In the genomic region with DNA sequence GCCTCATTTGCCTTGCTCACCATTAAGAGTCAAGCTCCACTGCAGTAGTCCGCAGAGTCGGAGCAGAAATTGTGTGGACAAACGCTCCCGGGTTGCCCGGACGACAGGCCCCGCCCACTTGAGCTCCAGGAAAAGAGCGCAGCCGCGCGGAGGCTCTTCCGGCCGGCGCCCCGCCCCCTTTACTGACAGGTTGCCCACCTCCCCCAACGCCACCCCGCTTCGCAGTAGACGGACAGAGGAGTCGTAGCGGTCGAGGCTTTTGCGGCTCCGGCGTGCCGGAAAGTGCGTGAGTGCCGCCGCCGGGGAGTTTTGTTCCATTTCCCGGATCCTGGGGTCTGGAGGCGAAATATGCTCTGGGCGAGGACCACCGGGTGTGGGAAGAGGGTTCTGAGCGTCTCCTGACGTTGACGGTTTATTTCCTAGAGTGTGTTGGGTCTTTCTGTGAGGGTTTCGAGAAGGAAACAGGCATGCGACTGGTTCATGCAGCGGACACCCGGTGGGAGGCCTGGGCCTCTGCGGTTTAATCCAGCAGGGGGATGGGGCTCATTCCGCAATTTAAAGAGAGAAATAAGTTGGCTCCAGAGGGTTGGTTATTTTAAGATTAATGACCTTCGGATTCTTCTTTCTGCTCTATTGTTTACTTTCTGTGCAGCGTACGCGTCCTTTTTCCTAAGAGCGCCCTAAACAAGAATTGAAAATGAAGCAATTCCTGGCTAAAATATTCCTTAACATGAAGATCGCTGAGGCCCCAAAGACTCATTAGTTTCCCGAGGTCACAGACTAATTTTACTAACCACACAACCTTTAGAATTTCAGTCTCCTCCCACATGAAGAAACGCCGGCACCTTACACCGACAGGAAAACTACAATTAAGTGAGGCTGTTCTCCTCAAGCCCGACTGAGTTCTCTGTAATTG, we compare ENCODE assay signal across 1 cellular context.
TF ChIP-seq lines count a peak whose summit lies in the region.

Gene DNAI7 (minus strand): TSS at position 105 of the 916 bp plus-strand sequence. CDS start 82 bp downstream, at position 23.
A gene with protein sequence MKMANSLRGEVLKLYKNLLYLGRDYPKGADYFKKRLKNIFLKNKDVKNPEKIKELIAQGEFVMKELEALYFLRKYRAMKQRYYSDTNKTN (plus strand): TSS at position 182 of the 916 bp plus-strand sequence. CDS start 8,720 bp downstream, outside the sequence.

TF ChIP-seq in GM12878, 131 proteins besides CTCF, POLR2A, EP300 and RAD21 (continued from another document and continues in another):
- TF ChIP-seq TARDBP (IDR thresholded peaks at IDR 0.05; ENCODE audit: borderline replicate concordance) (no peak), SMC3 (IDR thresholded peaks at IDR 0.05; ENCODE audit: borderline replicate concordance, low read length) (no peak), SRF (IDR thresholded peaks at IDR 0.05; ENCODE audit: low read depth in 2 of 2, low read length in 2 of 2) (no peak), ZZZ3 (IDR thresholded peaks at IDR 0.05; ENCODE audit: control insufficient read depth, insufficient read length, low read depth) (no peak), PAX5 (IDR thresholded peaks at IDR 0.05; ENCODE audit: borderline replicate concordance, low read depth, low read length) (no peak; the same call in 1 of the 2 replicates), MEF2A (IDR thresholded peaks at IDR 0.05; ENCODE audit: insufficient read depth, low read depth, low read length) (0 out of 2 replicates have a peak, but pooled peaks have one; percentile 19), ZNF622 (IDR thresholded peaks at IDR 0.05) (no peak), CEBPB (IDR thresholded peaks at IDR 0.05; ENCODE audit: borderline replicate concordance in 1 of 2, low read depth in 2 of 2, low read length in 2 of 2) (no peak), IKZF2 (IDR thresholded peaks at IDR 0.05) (peak in 1 of 2 experiments; percentile 67; a peak in 2 of 4 replicates), SIX5 (IDR thresholded peaks at IDR 0.05; ENCODE audit: low read depth, low read length, severe bottlenecking) (peak; percentile 31), ZNF217 (IDR thresholded peaks at IDR 0.05) (no peak), ZSCAN29 (IDR thresholded peaks at IDR 0.05) (no peak), SPI1 (IDR thresholded peaks at IDR 0.05; ENCODE audit: borderline replicate concordance, insufficient read depth, low read depth, low read length) (no peak), HSF1 (IDR thresholded peaks at IDR 0.05; ENCODE audit: low read depth, low read length) (0 out of 2 replicates have a peak, but pooled peaks have one; percentile 32), KAT2A (conservative IDR thresholded peaks at IDR 0.05; ENCODE audit: control insufficient read depth, low read depth, low read length) (no peak), IRF5 (IDR thresholded peaks at IDR 0.05; ENCODE audit: borderline replicate concordance) (0 out of 2 replicates have a peak, but pooled peaks have one; percentile 48), SMARCA5 (IDR thresholded peaks at IDR 0.05) (no peak), EED (IDR thresholded peaks at IDR 0.05; ENCODE audit: low read depth) (no peak), RFX5 (IDR thresholded peaks at IDR 0.05; ENCODE audit: low read depth, low read length) (no peak), IRF3 (IDR thresholded peaks at IDR 0.05) (no peak), PRDM15 (CRISPR knock-in tag; IDR thresholded peaks at IDR 0.05) (no peak), RCOR1 (conservative IDR thresholded peaks at IDR 0.05; ENCODE audit: low read depth, low read length) (no peak), DPF2 (IDR thresholded peaks at IDR 0.05) (0 out of 2 replicates have a peak, but pooled peaks have one; percentile 48), SMAD1 (IDR thresholded peaks at IDR 0.05; ENCODE audit: low read depth, partially characterized antibody) (no peak), ZNF384 (IDR thresholded peaks at IDR 0.05; ENCODE audit: borderline replicate concordance, low read depth, low read length) (no peak), GATAD2B (conservative IDR thresholded peaks at IDR 0.05; ENCODE audit: low read depth) (peak; percentile 34; the same call in 1 of the 2 replicates), TCF7 (IDR thresholded peaks at IDR 0.05; ENCODE audit: borderline replicate concordance) (no peak), MLLT1 (IDR thresholded peaks at IDR 0.05) (peak; percentile 59; the same call in 1 of the 2 replicates), SIN3A (IDR thresholded peaks at IDR 0.05; ENCODE audit: low read depth, low read length) (peak; percentile 88; the same call in 1 of the 2 replicates), FOXM1 (IDR thresholded peaks at IDR 0.05; ENCODE audit: low read depth, low read length) (0 out of 2 replicates have a peak, but pooled peaks have one; percentile 40), NR2C1 (IDR thresholded peaks at IDR 0.05) (no peak), SREBF1 (IDR thresholded peaks at IDR 0.05; ENCODE audit: low read length) (no peak)
- TF ChIP-seq, protein P1, sequence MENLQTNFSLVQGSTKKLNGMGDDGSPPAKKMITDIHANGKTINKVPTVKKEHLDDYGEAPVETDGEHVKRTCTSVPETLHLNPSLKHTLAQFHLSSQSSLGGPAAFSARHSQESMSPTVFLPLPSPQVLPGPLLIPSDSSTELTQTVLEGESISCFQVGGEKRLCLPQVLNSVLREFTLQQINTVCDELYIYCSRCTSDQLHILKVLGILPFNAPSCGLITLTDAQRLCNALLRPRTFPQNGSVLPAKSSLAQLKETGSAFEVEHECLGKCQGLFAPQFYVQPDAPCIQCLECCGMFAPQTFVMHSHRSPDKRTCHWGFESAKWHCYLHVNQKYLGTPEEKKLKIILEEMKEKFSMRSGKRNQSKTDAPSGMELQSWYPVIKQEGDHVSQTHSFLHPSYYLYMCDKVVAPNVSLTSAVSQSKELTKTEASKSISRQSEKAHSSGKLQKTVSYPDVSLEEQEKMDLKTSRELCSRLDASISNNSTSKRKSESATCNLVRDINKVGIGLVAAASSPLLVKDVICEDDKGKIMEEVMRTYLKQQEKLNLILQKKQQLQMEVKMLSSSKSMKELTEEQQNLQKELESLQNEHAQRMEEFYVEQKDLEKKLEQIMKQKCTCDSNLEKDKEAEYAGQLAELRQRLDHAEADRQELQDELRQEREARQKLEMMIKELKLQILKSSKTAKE (IDR thresholded peaks at IDR 0.05; ENCODE audit: low read depth, poor library complexity, severe bottlenecking) = no peak
- TF ChIP-seq, protein P2, sequence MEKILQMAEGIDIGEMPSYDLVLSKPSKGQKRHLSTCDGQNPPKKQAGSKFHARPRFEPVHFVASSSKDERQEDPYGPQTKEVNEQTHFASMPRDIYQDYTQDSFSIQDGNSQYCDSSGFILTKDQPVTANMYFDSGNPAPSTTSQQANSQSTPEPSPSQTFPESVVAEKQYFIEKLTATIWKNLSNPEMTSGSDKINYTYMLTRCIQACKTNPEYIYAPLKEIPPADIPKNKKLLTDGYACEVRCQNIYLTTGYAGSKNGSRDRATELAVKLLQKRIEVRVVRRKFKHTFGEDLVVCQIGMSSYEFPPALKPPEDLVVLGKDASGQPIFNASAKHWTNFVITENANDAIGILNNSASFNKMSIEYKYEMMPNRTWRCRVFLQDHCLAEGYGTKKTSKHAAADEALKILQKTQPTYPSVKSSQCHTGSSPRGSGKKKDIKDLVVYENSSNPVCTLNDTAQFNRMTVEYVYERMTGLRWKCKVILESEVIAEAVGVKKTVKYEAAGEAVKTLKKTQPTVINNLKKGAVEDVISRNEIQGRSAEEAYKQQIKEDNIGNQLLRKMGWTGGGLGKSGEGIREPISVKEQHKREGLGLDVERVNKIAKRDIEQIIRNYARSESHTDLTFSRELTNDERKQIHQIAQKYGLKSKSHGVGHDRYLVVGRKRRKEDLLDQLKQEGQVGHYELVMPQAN (conservative IDR thresholded peaks at IDR 0.05) = no peak
- TF ChIP-seq, protein P3, sequence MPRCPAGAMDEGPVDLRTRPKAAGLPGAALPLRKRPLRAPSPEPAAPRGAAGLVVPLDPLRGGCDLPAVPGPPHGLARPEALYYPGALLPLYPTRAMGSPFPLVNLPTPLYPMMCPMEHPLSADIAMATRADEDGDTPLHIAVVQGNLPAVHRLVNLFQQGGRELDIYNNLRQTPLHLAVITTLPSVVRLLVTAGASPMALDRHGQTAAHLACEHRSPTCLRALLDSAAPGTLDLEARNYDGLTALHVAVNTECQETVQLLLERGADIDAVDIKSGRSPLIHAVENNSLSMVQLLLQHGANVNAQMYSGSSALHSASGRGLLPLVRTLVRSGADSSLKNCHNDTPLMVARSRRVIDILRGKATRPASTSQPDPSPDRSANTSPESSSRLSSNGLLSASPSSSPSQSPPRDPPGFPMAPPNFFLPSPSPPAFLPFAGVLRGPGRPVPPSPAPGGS (IDR thresholded peaks at IDR 0.05; ENCODE audit: borderline replicate concordance, insufficient read depth, low read depth, low read length, poor library complexity, severe bottlenecking) = no peak
- TF ChIP-seq, protein P4, sequence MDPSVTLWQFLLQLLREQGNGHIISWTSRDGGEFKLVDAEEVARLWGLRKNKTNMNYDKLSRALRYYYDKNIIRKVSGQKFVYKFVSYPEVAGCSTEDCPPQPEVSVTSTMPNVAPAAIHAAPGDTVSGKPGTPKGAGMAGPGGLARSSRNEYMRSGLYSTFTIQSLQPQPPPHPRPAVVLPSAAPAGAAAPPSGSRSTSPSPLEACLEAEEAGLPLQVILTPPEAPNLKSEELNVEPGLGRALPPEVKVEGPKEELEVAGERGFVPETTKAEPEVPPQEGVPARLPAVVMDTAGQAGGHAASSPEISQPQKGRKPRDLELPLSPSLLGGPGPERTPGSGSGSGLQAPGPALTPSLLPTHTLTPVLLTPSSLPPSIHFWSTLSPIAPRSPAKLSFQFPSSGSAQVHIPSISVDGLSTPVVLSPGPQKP (IDR thresholded peaks at IDR 0.05; ENCODE audit: low read depth, low read length) = no peak
